8 cellular contexts compared by ENCODE assay signal in the genomic region with DNA sequence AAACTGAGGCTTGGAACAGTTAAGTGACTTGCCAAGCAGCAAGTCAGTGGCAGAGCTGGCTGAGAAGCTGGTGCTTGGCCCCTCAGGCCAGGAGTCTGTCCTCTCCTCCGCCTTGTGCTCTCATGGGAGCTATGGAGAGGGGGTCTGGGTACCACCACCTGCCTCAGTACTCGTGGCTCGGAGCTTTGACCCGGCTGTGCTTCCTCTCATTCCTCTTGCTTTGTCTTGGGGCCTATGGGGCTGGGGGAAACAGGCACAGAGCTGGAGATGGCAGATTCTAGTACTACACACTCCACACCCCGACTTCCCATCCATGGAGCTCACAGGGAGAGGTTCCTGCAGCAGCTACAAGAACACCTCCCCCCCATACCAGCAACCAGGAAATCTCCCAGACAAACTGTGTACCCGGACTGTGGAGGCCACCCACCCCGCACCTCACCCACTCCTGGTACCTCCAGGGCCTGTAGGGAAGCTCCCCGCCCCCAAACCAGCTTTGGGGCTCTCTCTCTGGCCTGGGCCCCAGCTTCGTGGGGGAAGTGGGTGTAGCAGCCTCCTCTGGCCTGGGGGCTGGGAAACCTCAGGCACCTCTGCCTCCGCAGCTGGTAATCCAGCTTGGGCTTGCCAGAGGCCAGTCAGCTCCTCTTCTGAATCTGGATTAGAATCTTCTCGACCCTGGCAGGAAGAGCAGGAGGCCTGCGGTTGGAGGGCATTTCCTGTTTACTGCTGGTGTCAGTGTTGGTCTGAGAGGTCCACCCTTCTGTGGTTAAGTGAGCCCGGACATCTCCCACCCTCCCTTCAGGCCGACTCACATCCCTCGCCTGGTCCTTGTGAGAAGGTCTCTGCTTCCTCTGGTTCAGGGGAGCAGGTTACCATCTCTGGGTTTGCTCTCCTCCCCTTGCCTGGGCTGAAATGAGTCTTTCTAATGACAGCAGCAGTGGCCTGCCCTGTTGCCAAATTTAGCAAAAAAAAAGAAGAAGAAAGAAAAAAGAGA. TPM values are rescaled to one million over a fixed set of nuclear protein-coding genes. Genes with fewer than 3 reads are reported as not detected.
DNase-seq lines count a peak whose midpoint lies in the region; ATAC-seq, FAIRE-seq and TF ChIP-seq lines count a peak whose summit lies in the region.

No MANE protein-coding gene starts in this region.

- no peak overlapping the region for H3K4me3 ChIP-seq in AG10803 (ENCODE audit: low read length)
- H3K4me3 ChIP-seq in SJSA1 = 0 out of 2 replicates have a peak overlapping the region, but pooled peaks have one; percentile 2
- H3K4me3 ChIP-seq in esophagus muscularis mucosa = no peak overlapping the region

- H3K27ac ChIP-seq in SJSA1 = peak overlapping the region; percentile 83
- H3K27ac ChIP-seq in esophagus muscularis mucosa (replicated peaks in 1 of 4) = peak overlapping the region; percentile 62 to 85 (median 73)

- H3K27ac Mint-ChIP-seq in nephron progenitor cell = peak overlapping the region; percentile 52

- H3K4me1 Mint-ChIP-seq in nephron progenitor cell = peaks cover 33% of the 10 kb centered on the region

- H3K4me3 Mint-ChIP-seq in nephron progenitor cell = no peak overlapping the region

- peak; percentile 62 for ATAC-seq in GM19025 (IDR thresholded peaks at IDR 0.05; ENCODE audit: low read depth, unreplicated experiment)
- peak; percentile 52 for ATAC-seq in HG03095 (IDR thresholded peaks at IDR 0.05; ENCODE audit: unreplicated experiment)

- peaks cover 57% of the 10 kb centered on the region for H3K4me1 ChIP-seq in SJSA1 (replicated peaks)
- H3K4me1 ChIP-seq in esophagus muscularis mucosa = peaks cover 52 to 71% (median 65%) of the 10 kb centered on the region in 4 donors

- intact Hi-C loops in esophagus muscularis mucosa (cut with DNase I) = no loop called here

- no peak for TF ChIP-seq POLR2A in esophagus muscularis mucosa (IDR thresholded peaks at IDR 0.05; ENCODE audit: low read depth)

- no peaks in the 10 kb centered on the region for H3K9me3 Mint-ChIP-seq in nephron progenitor cell

- peak; percentile 86 for DNase-seq in AG10803 (ENCODE audit: low read depth)
- DNase-seq in SJSA1 (ENCODE audit: low read depth in 1 of 2, low spot score in 2 of 2) = peak; percentile 91 to 92
- no peak for DNase-seq in esophagus muscularis mucosa (ENCODE audit: extremely low spot score)
- no peak for DNase-seq in nephron progenitor cell
- DNase-seq in NCI-H146 treated with DMSO at 0.1 percent for 48 hours (lab: John Stamatoyannopoulos, UW; ENCODE audit: unreplicated experiment) = no peak
- no peak for DNase-seq in frontal cortex (ENCODE audit: low spot score in 2 of 2)

- no peaks in the 10 kb centered on the region for H3K36me3 Mint-ChIP-seq in nephron progenitor cell (ENCODE audit: low read depth)

- FAIRE-seq in frontal cortex (lab: Jason Lieb, UNC) = no peak

- TF ChIP-seq CTCF in AG10803 (conservative IDR thresholded peaks at IDR 0.05; ENCODE audit: low read length) (no peak), esophagus muscularis mucosa (IDR thresholded peaks at IDR 0.05) (no peak), nephron progenitor cell (IDR thresholded peaks at IDR 0.05) (no peak)

- H3K9me3 ChIP-seq in SJSA1 (replicated peaks) (no peaks in the 10 kb centered on the region), esophagus muscularis mucosa (no peaks in the 10 kb centered on the region)

- no peaks in the 10 kb centered on the region for H3K27me3 ChIP-seq in SJSA1 (replicated peaks)
- H3K27me3 ChIP-seq in esophagus muscularis mucosa = no peaks in the 10 kb centered on the region

- H3K27me3 Mint-ChIP-seq in nephron progenitor cell (ENCODE audit: low read depth, poor library complexity) = peaks cover 11% of the 10 kb centered on the region

- WGBS in esophagus muscularis mucosa = 61% methylated on average over 11 of the region's 15 CpGs

- H3K36me3 ChIP-seq in SJSA1 (no peaks in the 10 kb centered on the region), esophagus muscularis mucosa (no peaks in the 10 kb centered on the region)

- no peak for TF ChIP-seq EP300 in esophagus muscularis mucosa (IDR thresholded peaks at IDR 0.05)

RNA-seq across cellular contexts. Expression of a gene that starts 22.3 kb away (rescaled TPM):
- 399 and 453 TPM in 2 replicates for total RNA-seq in SJSA1 (2014; rRNA removed; shearing (Covaris generic))
- total RNA-seq in esophagus muscularis mucosa (1,000 to 10,000 TPM in 3 of 4 donors, 100 to 1,000 TPM in 1; 809 to 1,532 (median 1,203) TPM), frontal cortex (300 TPM)

Comparison
In these comparisons a context has a peak if more than half of its experiments do, and no peak if none do; other contexts are left out.
1. DNase-seq: peak in AG10803 (single experiment) and SJSA1 (2 of 2); none in esophagus muscularis mucosa (single experiment), nephron progenitor cell (single experiment), NCI-H146 treated with DMSO at 0.1 percent for 48 hours (single experiment) and frontal cortex (0 of 2).